In genomic region chr10:64093946-64094560, GRCh38 we compare ENCODE assay signal across 19 cellular contexts.
"Had no signal": no experiment of that assay in that cellular context is flagged by ENCODE, and none has a peak within 500 bp of the region (broad histone marks: within the 10 kb centered on the region; RNA-seq: fewer than 3 reads in every experiment).

No MANE protein-coding gene starts in this region.

- ATAC-seq: esophagus mucosa, gastroesophageal sphincter, left colon, left ventricle myocardium superior had no signal

- H3K27ac ChIP-seq: gastroesophageal sphincter, neural progenitor cell, right atrium auricular region, sigmoid colon, suprapubic skin, thyroid gland had no signal

- H3K4me1 ChIP-seq: gastroesophageal sphincter, neural progenitor cell, right atrium auricular region, sigmoid colon, suprapubic skin, thyroid gland had no signal

- H3K36me3 ChIP-seq: gastroesophageal sphincter, neural progenitor cell, right atrium auricular region, sigmoid colon, suprapubic skin, thyroid gland had no signal

- H3K9me3 ChIP-seq: gastroesophageal sphincter, right atrium auricular region, sigmoid colon, suprapubic skin, thyroid gland had no signal

- H3K27me3 ChIP-seq: gastroesophageal sphincter, neural progenitor cell, right atrium auricular region, sigmoid colon, suprapubic skin, thyroid gland had no signal

- H3K4me3 ChIP-seq: gastroesophageal sphincter, lung, neural progenitor cell, right atrium auricular region, sigmoid colon, suprapubic skin, thyroid gland had no signal

- DNase-seq: effector memory CD4-positive, alpha-beta T cell; kidney; left colon; left ventricle myocardium superior; mesenchymal stem cell; midbrain; occipital lobe; posterior cingulate gyrus; sigmoid colon; small intestine; stimulated activated CD4-positive, alpha-beta T cell treated with anti-CD3 and anti-CD28 coated beads, Interleukin-12 subunit alpha, Interleukin-12 subunit beta, amount 100 ng/mL, for 4 hours; stimulated activated naive CD4-positive, alpha-beta T cell; thyroid gland had no signal
